Comparison of ENCODE assay signal across 9 cellular contexts in the genomic region with DNA sequence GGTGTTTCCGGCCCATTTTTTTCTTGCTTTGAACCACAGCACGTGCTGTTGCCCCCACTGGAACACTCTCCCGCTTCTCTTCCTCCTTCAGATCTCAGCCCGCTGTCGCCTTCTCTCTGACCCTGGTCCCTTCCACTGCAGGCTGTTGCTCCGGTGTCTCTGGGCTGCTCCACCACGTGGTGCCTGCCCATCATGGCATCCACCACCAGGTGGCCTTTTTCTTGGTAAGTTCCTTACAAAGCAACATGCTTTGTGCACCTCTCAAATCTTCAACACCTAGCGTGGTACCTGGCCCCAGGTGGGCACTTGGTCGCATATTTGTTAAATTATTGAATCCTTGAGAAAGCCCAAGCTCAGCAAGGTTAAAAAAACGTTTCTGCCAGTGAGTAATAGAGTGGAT. TPM values are rescaled to one million over a fixed set of nuclear protein-coding genes. Genes with fewer than 3 reads are reported as not detected.
DNase-seq lines count a peak whose midpoint lies in the region; ATAC-seq and TF ChIP-seq lines count a peak whose summit lies in the region.
"Had no signal": no experiment of that assay in that cellular context is flagged by ENCODE, and none has a peak within 500 bp of the region (broad histone marks: within the 10 kb centered on the region; RNA-seq: fewer than 3 reads in every experiment).

No MANE protein-coding gene starts in this region.

- H2BK5ac ChIP-seq in mesenchymal stem cell (ENCODE audit: low read depth, low read length, poor library complexity, severe bottlenecking), result no peak overlapping the region

- H3K4me1 Mint-ChIP-seq in chondrocyte (ENCODE audit: low read depth), result peaks cover 4% of the 10 kb centered on the region

- no peak overlapping the region for H3K18ac ChIP-seq in mesenchymal stem cell (ENCODE audit: low read depth in 1 of 2, low read length in 2 of 2)

- no peak overlapping the region for H3K4me2 ChIP-seq in mesenchymal stem cell (ENCODE audit: low read length, poor library complexity, severe bottlenecking)

- peaks cover 33% of the 10 kb centered on the region for H3K27me3 Mint-ChIP-seq in chondrocyte (ENCODE audit: low read depth)

- H3K79me1 ChIP-seq in mesenchymal stem cell (replicated peaks; ENCODE audit: low read length, poor library complexity, severe bottlenecking), result no peaks in the 10 kb centered on the region

- H4K8ac ChIP-seq in mesenchymal stem cell (ENCODE audit: low read length), result no peak overlapping the region

- no peak overlapping the region for H2BK120ac ChIP-seq in mesenchymal stem cell (ENCODE audit: low read depth, low read length)

- H3K14ac ChIP-seq in mesenchymal stem cell (ENCODE audit: low read length in 2 of 2), result no peak overlapping the region

- H3K4me3 ChIP-seq in mesenchymal stem cell (ENCODE audit: insufficient read depth in 1 of 2, low read depth in 1 of 2, low read length in 2 of 2), result no peak overlapping the region

- H2BK15ac ChIP-seq in mesenchymal stem cell (ENCODE audit: low read depth, poor library complexity, severe bottlenecking), result no peak overlapping the region

- H2BK12ac ChIP-seq in mesenchymal stem cell (ENCODE audit: low read length in 2 of 2), result no peak overlapping the region

- no peak overlapping the region for H3K4ac ChIP-seq in mesenchymal stem cell (ENCODE audit: low read depth in 1 of 2, low read length in 2 of 2)

- no peak overlapping the region for H2AK5ac ChIP-seq in mesenchymal stem cell (ENCODE audit: low read length, severe bottlenecking)

- no peak overlapping the region for H3K9ac ChIP-seq in mesenchymal stem cell (ENCODE audit: low read length)

- H3K23ac ChIP-seq in mesenchymal stem cell (ENCODE audit: low read length in 2 of 2), result no peak overlapping the region

- no peaks in the 10 kb centered on the region for H3K9me3 Mint-ChIP-seq in chondrocyte (ENCODE audit: low read depth)

- 47% methylated on average over 9 of the region's 10 CpGs for WGBS in mesenchymal stem cell

- DNase-seq in NCI-H748 (lab: John Stamatoyannopoulos, UW; ENCODE audit: unreplicated experiment) (peak; percentile 63), NCI-H748 treated with DMSO at 0.1 percent for 48 hours (lab: John Stamatoyannopoulos, UW) (no peak), NCI-H1694 treated with DMSO at 0.1 percent for 48 hours (lab: John Stamatoyannopoulos, UW) (peak; percentile 28), chondrocyte (ENCODE audit: low spot score) (no peak), GM03348 (ENCODE audit: low spot score) (no peak), mesenchymal stem cell (no peak)
- DNase-seq in stimulated activated CD8-positive, alpha-beta memory T cell treated with anti-CD3 and anti-CD28 coated beads, Interleukin-4, amount 100 ng/mL, for 24 hours (ENCODE audit: low read depth), result peak; percentile 7
- DNase-seq: activated CD4-positive, CD25-positive, alpha-beta regulatory T cell had no signal

- no peak for ATAC-seq in GM19324 (IDR thresholded peaks at IDR 0.05; ENCODE audit: low FRiP score, unreplicated experiment)

- H3K4me3 Mint-ChIP-seq in chondrocyte (ENCODE audit: unreplicated experiment), result no peak overlapping the region

- no peak overlapping the region for H2AFZ ChIP-seq in mesenchymal stem cell (ENCODE audit: low read depth, low read length)

- H3K9me3 ChIP-seq in mesenchymal stem cell (ENCODE audit: control insufficient read depth, low read length), result no peaks in the 10 kb centered on the region

- H3K36me3 Mint-ChIP-seq in chondrocyte (ENCODE audit: low read depth), result no peaks in the 10 kb centered on the region

- peaks cover 5 to 57% of the 10 kb centered on the region in 2 experiments for H3K27me3 ChIP-seq in mesenchymal stem cell (ENCODE audit: control insufficient read depth in 1 of 2, insufficient read depth in 1 of 2, low read length in 2 of 2)

- H3K27ac ChIP-seq in mesenchymal stem cell (ENCODE audit: low read length, poor library complexity, severe bottlenecking), result no peak overlapping the region

- no peak overlapping the region for H3K27ac Mint-ChIP-seq in chondrocyte (ENCODE audit: unreplicated experiment)

- H3K4me1 ChIP-seq in mesenchymal stem cell (ENCODE audit: control insufficient read depth, insufficient read depth, low read depth, low read length), result peaks cover 2% of the 10 kb centered on the region

- H3K36me3 ChIP-seq in mesenchymal stem cell (ENCODE audit: control insufficient read depth in 1 of 2, insufficient read depth in 2 of 2, low read depth in 1 of 2, low read length in 2 of 2), result no peaks in the 10 kb centered on the region

- TF ChIP-seq CTCF in chondrocyte (IDR thresholded peaks at IDR 0.05), result peak; percentile 42

- H4K91ac ChIP-seq in mesenchymal stem cell (ENCODE audit: low read length), result no peak overlapping the region

RNA-seq across cellular contexts. Expression of a gene that starts 19.1 kb away (rescaled TPM):
- total RNA-seq in chondrocyte, result not detected in 3 replicates
- not detected for polyA plus RNA-seq in mesenchymal stem cell (2013, experiment 1 of 2)
- not detected for polyA plus RNA-seq in mesenchymal stem cell (2013, experiment 2 of 2)

Comparison
In these comparisons a context has a peak if more than half of its experiments do, and no peak if none do; other contexts are left out.
1. DNase-seq: peak in NCI-H748 (single experiment), NCI-H1694 treated with DMSO at 0.1 percent for 48 hours (single experiment) and stimulated activated CD8-positive, alpha-beta memory T cell treated with anti-CD3 and anti-CD28 coated beads, Interleukin-4, amount 100 ng/mL, for 24 hours (single experiment); none in NCI-H748 treated with DMSO at 0.1 percent for 48 hours (single experiment), chondrocyte (single experiment), GM03348 (single experiment) and mesenchymal stem cell (single experiment).